ENCODE assay signal across 1 cellular context in the genomic region with DNA sequence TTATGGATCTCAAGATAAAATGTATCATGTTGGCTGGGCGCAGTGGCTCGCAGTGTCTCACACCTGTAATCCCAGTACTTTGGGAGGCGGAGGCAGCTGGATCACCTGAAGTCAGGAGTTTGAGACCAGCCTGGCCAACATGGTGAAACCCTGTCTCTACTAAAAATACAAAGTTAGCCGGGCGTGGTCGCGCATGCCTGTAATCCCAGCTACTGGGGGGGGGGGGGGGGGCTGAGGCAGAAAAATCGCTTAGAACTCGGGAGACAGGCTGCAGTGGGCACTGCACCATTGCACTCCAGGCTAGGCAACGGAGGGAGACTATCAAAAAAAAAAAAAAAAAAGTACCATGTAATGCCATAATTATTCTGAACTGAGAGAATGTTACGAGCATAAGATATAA.
TF ChIP-seq lines count a peak whose summit lies in the region.

No MANE protein-coding gene starts in this region.

TF ChIP-seq in WTC11, 78 proteins besides CTCF, POLR2A, EP300 and RAD21 (continued from another document):
- TF ChIP-seq, protein P1, sequence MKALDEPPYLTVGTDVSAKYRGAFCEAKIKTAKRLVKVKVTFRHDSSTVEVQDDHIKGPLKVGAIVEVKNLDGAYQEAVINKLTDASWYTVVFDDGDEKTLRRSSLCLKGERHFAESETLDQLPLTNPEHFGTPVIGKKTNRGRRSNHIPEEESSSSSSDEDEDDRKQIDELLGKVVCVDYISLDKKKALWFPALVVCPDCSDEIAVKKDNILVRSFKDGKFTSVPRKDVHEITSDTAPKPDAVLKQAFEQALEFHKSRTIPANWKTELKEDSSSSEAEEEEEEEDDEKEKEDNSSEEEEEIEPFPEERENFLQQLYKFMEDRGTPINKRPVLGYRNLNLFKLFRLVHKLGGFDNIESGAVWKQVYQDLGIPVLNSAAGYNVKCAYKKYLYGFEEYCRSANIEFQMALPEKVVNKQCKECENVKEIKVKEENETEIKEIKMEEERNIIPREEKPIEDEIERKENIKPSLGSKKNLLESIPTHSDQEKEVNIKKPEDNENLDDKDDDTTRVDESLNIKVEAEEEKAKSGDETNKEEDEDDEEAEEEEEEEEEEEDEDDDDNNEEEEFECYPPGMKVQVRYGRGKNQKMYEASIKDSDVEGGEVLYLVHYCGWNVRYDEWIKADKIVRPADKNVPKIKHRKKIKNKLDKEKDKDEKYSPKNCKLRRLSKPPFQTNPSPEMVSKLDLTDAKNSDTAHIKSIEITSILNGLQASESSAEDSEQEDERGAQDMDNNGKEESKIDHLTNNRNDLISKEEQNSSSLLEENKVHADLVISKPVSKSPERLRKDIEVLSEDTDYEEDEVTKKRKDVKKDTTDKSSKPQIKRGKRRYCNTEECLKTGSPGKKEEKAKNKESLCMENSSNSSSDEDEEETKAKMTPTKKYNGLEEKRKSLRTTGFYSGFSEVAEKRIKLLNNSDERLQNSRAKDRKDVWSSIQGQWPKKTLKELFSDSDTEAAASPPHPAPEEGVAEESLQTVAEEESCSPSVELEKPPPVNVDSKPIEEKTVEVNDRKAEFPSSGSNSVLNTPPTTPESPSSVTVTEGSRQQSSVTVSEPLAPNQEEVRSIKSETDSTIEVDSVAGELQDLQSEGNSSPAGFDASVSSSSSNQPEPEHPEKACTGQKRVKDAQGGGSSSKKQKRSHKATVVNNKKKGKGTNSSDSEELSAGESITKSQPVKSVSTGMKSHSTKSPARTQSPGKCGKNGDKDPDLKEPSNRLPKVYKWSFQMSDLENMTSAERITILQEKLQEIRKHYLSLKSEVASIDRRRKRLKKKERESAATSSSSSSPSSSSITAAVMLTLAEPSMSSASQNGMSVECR (CRISPR knock-in tag; IDR thresholded peaks at IDR 0.05; ENCODE audit: borderline replicate concordance) = no peak
- TF ChIP-seq FOXP1 (CRISPR knock-in tag; IDR thresholded peaks at IDR 0.05; ENCODE audit: borderline replicate concordance) (no peak), KAT7 (CRISPR knock-in tag; IDR thresholded peaks at IDR 0.05; ENCODE audit: borderline replicate concordance) (no peak), NR2C2 (CRISPR knock-in tag; IDR thresholded peaks at IDR 0.05) (no peak), IRF2 (CRISPR knock-in tag; IDR thresholded peaks at IDR 0.05; ENCODE audit: borderline replicate concordance, low read depth) (no peak), ELF4 (CRISPR knock-in tag; IDR thresholded peaks at IDR 0.05; ENCODE audit: low read depth) (no peak), SP1 (CRISPR knock-in tag; conservative IDR thresholded peaks at IDR 0.05) (no peak)
- TF ChIP-seq, protein P2, sequence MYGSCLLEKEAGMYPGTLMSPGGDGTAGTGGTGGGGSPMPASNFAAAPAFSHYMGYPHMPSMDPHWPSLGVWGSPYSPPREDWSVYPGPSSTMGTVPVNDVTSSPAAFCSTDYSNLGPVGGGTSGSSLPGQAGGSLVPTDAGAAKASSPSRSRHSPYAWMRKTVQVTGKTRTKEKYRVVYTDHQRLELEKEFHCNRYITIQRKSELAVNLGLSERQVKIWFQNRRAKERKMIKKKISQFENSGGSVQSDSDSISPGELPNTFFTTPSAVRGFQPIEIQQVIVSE (CRISPR knock-in tag; IDR thresholded peaks at IDR 0.05; ENCODE audit: borderline replicate concordance) = no peak
- TF ChIP-seq, protein P3, sequence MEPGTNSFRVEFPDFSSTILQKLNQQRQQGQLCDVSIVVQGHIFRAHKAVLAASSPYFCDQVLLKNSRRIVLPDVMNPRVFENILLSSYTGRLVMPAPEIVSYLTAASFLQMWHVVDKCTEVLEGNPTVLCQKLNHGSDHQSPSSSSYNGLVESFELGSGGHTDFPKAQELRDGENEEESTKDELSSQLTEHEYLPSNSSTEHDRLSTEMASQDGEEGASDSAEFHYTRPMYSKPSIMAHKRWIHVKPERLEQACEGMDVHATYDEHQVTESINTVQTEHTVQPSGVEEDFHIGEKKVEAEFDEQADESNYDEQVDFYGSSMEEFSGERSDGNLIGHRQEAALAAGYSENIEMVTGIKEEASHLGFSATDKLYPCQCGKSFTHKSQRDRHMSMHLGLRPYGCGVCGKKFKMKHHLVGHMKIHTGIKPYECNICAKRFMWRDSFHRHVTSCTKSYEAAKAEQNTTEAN (CRISPR knock-in tag; IDR thresholded peaks at IDR 0.05) = no peak
